15 cellular contexts compared by ENCODE assay signal in the genomic region with DNA sequence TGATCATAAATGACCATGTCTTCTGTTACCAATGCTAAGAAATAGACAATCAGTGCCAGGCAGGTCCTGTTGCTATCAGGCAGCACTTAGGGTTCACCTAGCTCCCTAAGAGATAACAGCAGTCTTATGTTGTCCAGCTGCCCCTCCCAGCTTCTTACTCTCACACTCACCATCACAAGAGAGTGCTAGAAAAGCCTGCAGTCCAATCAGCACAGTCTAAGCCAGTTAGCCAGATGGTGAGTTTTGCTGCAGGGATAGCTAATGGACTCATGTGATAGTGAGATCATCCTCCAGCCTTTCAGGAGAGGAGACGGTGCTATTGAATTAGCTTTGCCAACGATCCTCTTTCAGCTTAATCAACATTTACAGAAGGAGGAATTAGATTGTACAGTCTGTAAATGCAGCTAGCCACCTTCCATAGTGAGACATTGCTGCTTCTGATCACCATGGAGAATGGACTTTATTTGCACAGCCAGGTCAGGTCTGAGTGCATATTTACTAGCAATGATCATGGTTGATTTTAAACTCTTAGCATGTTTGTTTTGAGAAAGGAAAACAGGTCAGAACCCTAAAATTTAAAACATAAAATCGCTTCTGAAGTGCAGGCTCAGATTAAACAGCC.
DNase-seq lines count a peak whose midpoint lies in the region.
"Had no signal": no experiment of that assay in that cellular context is flagged by ENCODE, and none has a peak within 500 bp of the region (broad histone marks: within the 10 kb centered on the region; RNA-seq: fewer than 3 reads in every experiment).

No MANE protein-coding gene starts in this region.

- DNase-seq in COR-L47 (lab: John Stamatoyannopoulos, UW), result peak; percentile 33
- DNase-seq in NCI-H187 (lab: John Stamatoyannopoulos, UW), result peak; percentile 28 to 59
- peak; percentile 97 for DNase-seq in NCI-H69 (lab: John Stamatoyannopoulos, UW)
- DNase-seq in foreskin melanocyte, result peak; percentile 81
- no peak for DNase-seq in T-helper 2 cell treated with Interferon-gamma antibody and Interleukin-4, amounts not matched to agents 5 μg/mL and 100 μg/mL, for 36 hours (ENCODE audit: low spot score)
- DNase-seq in GOT3 (lab: John Stamatoyannopoulos, UW), result no peak
- DNase-seq in H4 (ENCODE audit: low spot score), result no peak
- no peak for DNase-seq in NCI-H526 treated with DMSO at 0.1 percent for 48 hours (lab: John Stamatoyannopoulos, UW)
- DNase-seq: ACHN; activated CD8-positive, alpha-beta memory T cell treated with anti-CD3 and anti-CD28 coated beads for 24 hours; activated naive CD4-positive, alpha-beta T cell treated with anti-CD3 and anti-CD28 coated beads, Interleukin-2, amount 10 ng/mL, durations not matched to agents 7 days and 5 days; midbrain; MV-4-11; ovary had no signal

- no peak overlapping the region for H3K4me3 Mint-ChIP-seq in T-helper 2 cell treated with Interferon-gamma antibody and Interleukin-4, amounts not matched to agents 5 μg/mL and 100 μg/mL, for 36 hours
- H3K4me3 Mint-ChIP-seq: activated naive CD4-positive, alpha-beta T cell treated with anti-CD3 and anti-CD28 coated beads, Interleukin-2, amount 10 ng/mL, durations not matched to agents 7 days and 5 days; stimulated activated effector memory CD8-positive, alpha-beta T cell treated with anti-CD3 and anti-CD28 coated beads, Interleukin-12 subunit alpha, Interleukin-12 subunit beta, amount 100 ng/mL, for 72 hours had no signal

- H3K9me3 Mint-ChIP-seq in T-helper 2 cell treated with Interferon-gamma antibody and Interleukin-4, amounts not matched to agents 5 μg/mL and 100 μg/mL, for 36 hours, result no peaks in the 10 kb centered on the region
- H3K9me3 Mint-ChIP-seq: activated naive CD4-positive, alpha-beta T cell treated with anti-CD3 and anti-CD28 coated beads, Interleukin-2, amount 10 ng/mL, durations not matched to agents 7 days and 5 days had no signal

- H3K27ac Mint-ChIP-seq in T-helper 2 cell treated with Interferon-gamma antibody and Interleukin-4, amounts not matched to agents 5 μg/mL and 100 μg/mL, for 36 hours, result no peak overlapping the region
- H3K27ac Mint-ChIP-seq: activated naive CD4-positive, alpha-beta T cell treated with anti-CD3 and anti-CD28 coated beads, Interleukin-2, amount 10 ng/mL, durations not matched to agents 7 days and 5 days; stimulated activated effector memory CD8-positive, alpha-beta T cell treated with anti-CD3 and anti-CD28 coated beads, Interleukin-12 subunit alpha, Interleukin-12 subunit beta, amount 100 ng/mL, for 72 hours had no signal

- H3K27me3 Mint-ChIP-seq in T-helper 2 cell treated with Interferon-gamma antibody and Interleukin-4, amounts not matched to agents 5 μg/mL and 100 μg/mL, for 36 hours (ENCODE audit: low read depth), result no peaks in the 10 kb centered on the region

- H3K36me3 Mint-ChIP-seq in T-helper 2 cell treated with Interferon-gamma antibody and Interleukin-4, amounts not matched to agents 5 μg/mL and 100 μg/mL, for 36 hours (ENCODE audit: low read depth), result no peaks in the 10 kb centered on the region
- H3K36me3 Mint-ChIP-seq: activated naive CD4-positive, alpha-beta T cell treated with anti-CD3 and anti-CD28 coated beads, Interleukin-2, amount 10 ng/mL, durations not matched to agents 7 days and 5 days; stimulated activated effector memory CD8-positive, alpha-beta T cell treated with anti-CD3 and anti-CD28 coated beads, Interleukin-12 subunit alpha, Interleukin-12 subunit beta, amount 100 ng/mL, for 72 hours had no signal

- H3K4me1 Mint-ChIP-seq in T-helper 2 cell treated with Interferon-gamma antibody and Interleukin-4, amounts not matched to agents 5 μg/mL and 100 μg/mL, for 36 hours (ENCODE audit: low read depth), result no peaks in the 10 kb centered on the region
- H3K4me1 Mint-ChIP-seq: activated naive CD4-positive, alpha-beta T cell treated with anti-CD3 and anti-CD28 coated beads, Interleukin-2, amount 10 ng/mL, durations not matched to agents 7 days and 5 days; stimulated activated effector memory CD8-positive, alpha-beta T cell treated with anti-CD3 and anti-CD28 coated beads, Interleukin-12 subunit alpha, Interleukin-12 subunit beta, amount 100 ng/mL, for 72 hours had no signal

Comparison
In these comparisons a context has a peak if more than half of its experiments do, and no peak if none do; other contexts are left out.
1. DNase-seq: peak in COR-L47 (single experiment), NCI-H187 (2 of 2), NCI-H69 (single experiment) and foreskin melanocyte (single experiment); none in T-helper 2 cell treated with Interferon-gamma antibody and Interleukin-4, amounts not matched to agents 5 μg/mL and 100 μg/mL, for 36 hours (single experiment), GOT3 (single experiment), H4 (single experiment) and NCI-H526 treated with DMSO at 0.1 percent for 48 hours (single experiment).